ENCODE assay signal across 1 cellular context in the genomic region with DNA sequence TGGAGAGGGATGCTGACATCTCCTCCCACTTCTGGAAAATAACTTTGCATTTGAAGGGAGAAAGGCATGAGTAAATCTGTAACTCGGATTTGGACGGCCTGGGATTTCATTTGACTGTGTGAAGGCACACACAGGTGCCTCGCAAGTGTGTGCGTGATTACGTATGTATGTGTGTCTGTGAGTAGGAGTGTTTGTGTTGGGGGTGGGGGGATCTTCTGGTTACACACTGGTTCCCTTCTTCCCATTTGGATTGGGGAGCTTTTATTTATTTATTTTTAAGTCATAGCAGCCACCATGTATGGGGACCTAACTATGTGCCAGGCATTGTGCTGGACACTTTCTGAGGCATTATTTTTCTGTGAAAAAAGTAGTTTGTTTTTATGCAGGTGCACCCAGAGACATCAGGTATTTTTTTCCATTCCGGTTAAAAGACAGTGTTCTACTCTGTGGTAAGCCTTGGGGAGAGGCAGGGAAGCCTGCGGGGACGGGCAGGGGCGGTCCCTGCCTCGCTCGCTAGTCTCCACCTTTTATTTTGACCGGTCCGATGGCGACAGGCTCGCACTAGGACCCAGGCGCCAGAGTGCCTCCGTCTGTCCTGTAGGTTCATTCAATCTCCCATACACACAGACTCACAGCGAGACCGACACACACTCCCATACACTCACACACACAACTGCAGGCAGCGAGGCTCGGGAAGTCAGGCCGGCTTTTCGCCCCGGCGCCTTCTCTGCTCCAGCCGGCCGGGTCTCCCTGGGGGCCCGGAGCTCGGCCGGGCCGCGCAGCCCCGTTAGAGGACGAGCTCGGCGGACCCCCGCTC.
TF ChIP-seq lines count a peak whose summit lies in the region.

A gene (plus strand): TSS at position 618 of the 817 bp plus-strand sequence. CDS start 204 bp downstream, outside the sequence.

TF ChIP-seq in HepG2, 621 proteins besides CTCF, POLR2A, EP300 and RAD21 (continued from another document and continues in another):
- TF ChIP-seq, protein P1, sequence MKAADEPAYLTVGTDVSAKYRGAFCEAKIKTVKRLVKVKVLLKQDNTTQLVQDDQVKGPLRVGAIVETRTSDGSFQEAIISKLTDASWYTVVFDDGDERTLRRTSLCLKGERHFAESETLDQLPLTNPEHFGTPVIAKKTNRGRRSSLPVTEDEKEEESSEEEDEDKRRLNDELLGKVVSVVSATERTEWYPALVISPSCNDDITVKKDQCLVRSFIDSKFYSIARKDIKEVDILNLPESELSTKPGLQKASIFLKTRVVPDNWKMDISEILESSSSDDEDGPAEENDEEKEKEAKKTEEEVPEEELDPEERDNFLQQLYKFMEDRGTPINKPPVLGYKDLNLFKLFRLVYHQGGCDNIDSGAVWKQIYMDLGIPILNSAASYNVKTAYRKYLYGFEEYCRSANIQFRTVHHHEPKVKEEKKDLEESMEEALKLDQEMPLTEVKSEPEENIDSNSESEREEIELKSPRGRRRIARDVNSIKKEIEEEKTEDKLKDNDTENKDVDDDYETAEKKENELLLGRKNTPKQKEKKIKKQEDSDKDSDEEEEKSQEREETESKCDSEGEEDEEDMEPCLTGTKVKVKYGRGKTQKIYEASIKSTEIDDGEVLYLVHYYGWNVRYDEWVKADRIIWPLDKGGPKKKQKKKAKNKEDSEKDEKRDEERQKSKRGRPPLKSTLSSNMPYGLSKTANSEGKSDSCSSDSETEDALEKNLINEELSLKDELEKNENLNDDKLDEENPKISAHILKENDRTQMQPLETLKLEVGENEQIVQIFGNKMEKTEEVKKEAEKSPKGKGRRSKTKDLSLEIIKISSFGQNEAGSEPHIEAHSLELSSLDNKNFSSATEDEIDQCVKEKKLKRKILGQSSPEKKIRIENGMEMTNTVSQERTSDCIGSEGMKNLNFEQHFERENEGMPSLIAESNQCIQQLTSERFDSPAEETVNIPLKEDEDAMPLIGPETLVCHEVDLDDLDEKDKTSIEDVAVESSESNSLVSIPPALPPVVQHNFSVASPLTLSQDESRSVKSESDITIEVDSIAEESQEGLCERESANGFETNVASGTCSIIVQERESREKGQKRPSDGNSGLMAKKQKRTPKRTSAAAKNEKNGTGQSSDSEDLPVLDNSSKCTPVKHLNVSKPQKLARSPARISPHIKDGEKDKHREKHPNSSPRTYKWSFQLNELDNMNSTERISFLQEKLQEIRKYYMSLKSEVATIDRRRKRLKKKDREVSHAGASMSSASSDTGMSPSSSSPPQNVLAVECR (CRISPR knock-in tag; IDR thresholded peaks at IDR 0.05; ENCODE audit: borderline replicate concordance), result peak; percentile 71; the same call in 1 of the 2 replicates
- TF ChIP-seq PHF8 (CRISPR knock-in tag; IDR thresholded peaks at IDR 0.05) (peak; percentile 68), HDAC1 (CRISPR knock-in tag; IDR thresholded peaks at IDR 0.05) (peak; percentile 72), PITX1 (CRISPR knock-in tag; IDR thresholded peaks at IDR 0.05) (no peak), HCFC1 (IDR thresholded peaks at IDR 0.05; ENCODE audit: low read depth, low read length) (no peak), SALL1 (CRISPR knock-in tag; IDR thresholded peaks at IDR 0.05) (peak; percentile 72), ZNF629 (CRISPR knock-in tag; conservative IDR thresholded peaks at IDR 0.05) (0 out of 2 replicates have a peak, but pooled peaks have one; percentile 13), SKI (IDR thresholded peaks at IDR 0.05; ENCODE audit: partially characterized antibody) (no peak), GZF1 (CRISPR knock-in tag; IDR thresholded peaks at IDR 0.05) (no peak), ZFY (CRISPR knock-in tag; IDR thresholded peaks at IDR 0.05) (peak; percentile 51), IKZF4 (CRISPR knock-in tag; IDR thresholded peaks at IDR 0.05; ENCODE audit: borderline replicate concordance, low read depth, not compliant biosample characterization) (no peak), FOXK1 (CRISPR knock-in tag; IDR thresholded peaks at IDR 0.05; ENCODE audit: borderline replicate concordance, low read depth) (peak; percentile 48; the same call in 1 of the 2 replicates), ZNF331 (CRISPR knock-in tag; IDR thresholded peaks at IDR 0.05) (peak; percentile 52; the same call in 1 of the 2 replicates), ZMYM4 (CRISPR knock-in tag; IDR thresholded peaks at IDR 0.05) (peak; percentile 77), HIVEP1 (CRISPR knock-in tag; IDR thresholded peaks at IDR 0.05) (no peak), POLR2AphosphoS2 (IDR thresholded peaks at IDR 0.05; ENCODE audit: low read depth, low read length) (no peak)
- TF ChIP-seq, protein P2, sequence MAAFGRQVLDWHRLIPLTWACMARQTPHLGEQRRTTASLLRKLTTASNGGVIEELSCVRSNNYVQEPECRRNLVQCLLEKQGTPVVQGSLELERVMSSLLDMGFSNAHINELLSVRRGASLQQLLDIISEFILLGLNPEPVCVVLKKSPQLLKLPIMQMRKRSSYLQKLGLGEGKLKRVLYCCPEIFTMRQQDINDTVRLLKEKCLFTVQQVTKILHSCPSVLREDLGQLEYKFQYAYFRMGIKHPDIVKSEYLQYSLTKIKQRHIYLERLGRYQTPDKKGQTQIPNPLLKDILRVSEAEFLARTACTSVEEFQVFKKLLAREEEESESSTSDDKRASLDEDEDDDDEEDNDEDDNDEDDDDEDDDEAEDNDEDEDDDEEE (CRISPR knock-in tag; IDR thresholded peaks at IDR 0.05), result no peak
- TF ChIP-seq, protein P3, sequence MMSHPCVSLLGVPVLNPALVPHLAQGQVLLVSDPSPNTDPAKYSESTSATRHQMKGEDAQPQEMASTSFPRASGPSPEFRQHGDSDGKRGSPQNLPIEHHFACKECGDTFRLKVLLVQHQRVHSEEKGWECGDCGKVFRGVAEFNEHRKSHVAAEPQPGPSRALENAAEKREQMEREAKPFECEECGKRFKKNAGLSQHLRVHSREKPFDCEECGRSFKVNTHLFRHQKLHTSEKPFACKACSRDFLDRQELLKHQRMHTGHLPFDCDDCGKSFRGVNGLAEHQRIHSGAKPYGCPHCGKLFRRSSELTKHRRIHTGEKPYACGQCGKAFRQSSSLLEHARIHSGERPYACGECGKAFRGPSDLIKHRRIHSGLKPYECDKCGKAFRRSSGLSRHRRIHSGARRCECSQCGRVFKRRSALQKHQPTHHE (CRISPR knock-in tag; IDR thresholded peaks at IDR 0.05; ENCODE audit: borderline replicate concordance), result no peak
- TF ChIP-seq, protein P4, sequence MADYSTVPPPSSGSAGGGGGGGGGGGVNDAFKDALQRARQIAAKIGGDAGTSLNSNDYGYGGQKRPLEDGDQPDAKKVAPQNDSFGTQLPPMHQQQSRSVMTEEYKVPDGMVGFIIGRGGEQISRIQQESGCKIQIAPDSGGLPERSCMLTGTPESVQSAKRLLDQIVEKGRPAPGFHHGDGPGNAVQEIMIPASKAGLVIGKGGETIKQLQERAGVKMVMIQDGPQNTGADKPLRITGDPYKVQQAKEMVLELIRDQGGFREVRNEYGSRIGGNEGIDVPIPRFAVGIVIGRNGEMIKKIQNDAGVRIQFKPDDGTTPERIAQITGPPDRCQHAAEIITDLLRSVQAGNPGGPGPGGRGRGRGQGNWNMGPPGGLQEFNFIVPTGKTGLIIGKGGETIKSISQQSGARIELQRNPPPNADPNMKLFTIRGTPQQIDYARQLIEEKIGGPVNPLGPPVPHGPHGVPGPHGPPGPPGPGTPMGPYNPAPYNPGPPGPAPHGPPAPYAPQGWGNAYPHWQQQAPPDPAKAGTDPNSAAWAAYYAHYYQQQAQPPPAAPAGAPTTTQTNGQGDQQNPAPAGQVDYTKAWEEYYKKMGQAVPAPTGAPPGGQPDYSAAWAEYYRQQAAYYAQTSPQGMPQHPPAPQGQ (CRISPR knock-in tag; IDR thresholded peaks at IDR 0.05; ENCODE audit: borderline replicate concordance), result no peak
- TF ChIP-seq, protein P5, sequence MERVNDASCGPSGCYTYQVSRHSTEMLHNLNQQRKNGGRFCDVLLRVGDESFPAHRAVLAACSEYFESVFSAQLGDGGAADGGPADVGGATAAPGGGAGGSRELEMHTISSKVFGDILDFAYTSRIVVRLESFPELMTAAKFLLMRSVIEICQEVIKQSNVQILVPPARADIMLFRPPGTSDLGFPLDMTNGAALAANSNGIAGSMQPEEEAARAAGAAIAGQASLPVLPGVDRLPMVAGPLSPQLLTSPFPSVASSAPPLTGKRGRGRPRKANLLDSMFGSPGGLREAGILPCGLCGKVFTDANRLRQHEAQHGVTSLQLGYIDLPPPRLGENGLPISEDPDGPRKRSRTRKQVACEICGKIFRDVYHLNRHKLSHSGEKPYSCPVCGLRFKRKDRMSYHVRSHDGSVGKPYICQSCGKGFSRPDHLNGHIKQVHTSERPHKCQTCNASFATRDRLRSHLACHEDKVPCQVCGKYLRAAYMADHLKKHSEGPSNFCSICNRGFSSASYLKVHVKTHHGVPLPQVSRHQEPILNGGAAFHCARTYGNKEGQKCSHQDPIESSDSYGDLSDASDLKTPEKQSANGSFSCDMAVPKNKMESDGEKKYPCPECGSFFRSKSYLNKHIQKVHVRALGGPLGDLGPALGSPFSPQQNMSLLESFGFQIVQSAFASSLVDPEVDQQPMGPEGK (CRISPR knock-in tag; IDR thresholded peaks at IDR 0.05), result peak; percentile 52; the same call in 1 of the 2 replicates
- TF ChIP-seq, protein P6, sequence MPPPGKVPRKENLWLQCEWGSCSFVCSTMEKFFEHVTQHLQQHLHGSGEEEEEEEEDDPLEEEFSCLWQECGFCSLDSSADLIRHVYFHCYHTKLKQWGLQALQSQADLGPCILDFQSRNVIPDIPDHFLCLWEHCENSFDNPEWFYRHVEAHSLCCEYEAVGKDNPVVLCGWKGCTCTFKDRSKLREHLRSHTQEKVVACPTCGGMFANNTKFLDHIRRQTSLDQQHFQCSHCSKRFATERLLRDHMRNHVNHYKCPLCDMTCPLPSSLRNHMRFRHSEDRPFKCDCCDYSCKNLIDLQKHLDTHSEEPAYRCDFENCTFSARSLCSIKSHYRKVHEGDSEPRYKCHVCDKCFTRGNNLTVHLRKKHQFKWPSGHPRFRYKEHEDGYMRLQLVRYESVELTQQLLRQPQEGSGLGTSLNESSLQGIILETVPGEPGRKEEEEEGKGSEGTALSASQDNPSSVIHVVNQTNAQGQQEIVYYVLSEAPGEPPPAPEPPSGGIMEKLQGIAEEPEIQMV (CRISPR knock-in tag; IDR thresholded peaks at IDR 0.05; ENCODE audit: low read depth), result no peak
- TF ChIP-seq, protein P7, sequence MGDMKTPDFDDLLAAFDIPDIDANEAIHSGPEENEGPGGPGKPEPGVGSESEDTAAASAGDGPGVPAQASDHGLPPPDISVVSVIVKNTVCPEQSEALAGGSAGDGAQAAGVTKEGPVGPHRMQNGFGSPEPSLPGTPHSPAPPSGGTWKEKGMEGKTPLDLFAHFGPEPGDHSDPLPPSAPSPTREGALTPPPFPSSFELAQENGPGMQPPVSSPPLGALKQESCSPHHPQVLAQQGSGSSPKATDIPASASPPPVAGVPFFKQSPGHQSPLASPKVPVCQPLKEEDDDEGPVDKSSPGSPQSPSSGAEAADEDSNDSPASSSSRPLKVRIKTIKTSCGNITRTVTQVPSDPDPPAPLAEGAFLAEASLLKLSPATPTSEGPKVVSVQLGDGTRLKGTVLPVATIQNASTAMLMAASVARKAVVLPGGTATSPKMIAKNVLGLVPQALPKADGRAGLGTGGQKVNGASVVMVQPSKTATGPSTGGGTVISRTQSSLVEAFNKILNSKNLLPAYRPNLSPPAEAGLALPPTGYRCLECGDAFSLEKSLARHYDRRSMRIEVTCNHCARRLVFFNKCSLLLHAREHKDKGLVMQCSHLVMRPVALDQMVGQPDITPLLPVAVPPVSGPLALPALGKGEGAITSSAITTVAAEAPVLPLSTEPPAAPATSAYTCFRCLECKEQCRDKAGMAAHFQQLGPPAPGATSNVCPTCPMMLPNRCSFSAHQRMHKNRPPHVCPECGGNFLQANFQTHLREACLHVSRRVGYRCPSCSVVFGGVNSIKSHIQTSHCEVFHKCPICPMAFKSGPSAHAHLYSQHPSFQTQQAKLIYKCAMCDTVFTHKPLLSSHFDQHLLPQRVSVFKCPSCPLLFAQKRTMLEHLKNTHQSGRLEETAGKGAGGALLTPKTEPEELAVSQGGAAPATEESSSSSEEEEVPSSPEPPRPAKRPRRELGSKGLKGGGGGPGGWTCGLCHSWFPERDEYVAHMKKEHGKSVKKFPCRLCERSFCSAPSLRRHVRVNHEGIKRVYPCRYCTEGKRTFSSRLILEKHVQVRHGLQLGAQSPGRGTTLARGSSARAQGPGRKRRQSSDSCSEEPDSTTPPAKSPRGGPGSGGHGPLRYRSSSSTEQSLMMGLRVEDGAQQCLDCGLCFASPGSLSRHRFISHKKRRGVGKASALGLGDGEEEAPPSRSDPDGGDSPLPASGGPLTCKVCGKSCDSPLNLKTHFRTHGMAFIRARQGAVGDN (CRISPR knock-in tag; IDR thresholded peaks at IDR 0.05), result peak; percentile 57
- TF ChIP-seq, protein P8, sequence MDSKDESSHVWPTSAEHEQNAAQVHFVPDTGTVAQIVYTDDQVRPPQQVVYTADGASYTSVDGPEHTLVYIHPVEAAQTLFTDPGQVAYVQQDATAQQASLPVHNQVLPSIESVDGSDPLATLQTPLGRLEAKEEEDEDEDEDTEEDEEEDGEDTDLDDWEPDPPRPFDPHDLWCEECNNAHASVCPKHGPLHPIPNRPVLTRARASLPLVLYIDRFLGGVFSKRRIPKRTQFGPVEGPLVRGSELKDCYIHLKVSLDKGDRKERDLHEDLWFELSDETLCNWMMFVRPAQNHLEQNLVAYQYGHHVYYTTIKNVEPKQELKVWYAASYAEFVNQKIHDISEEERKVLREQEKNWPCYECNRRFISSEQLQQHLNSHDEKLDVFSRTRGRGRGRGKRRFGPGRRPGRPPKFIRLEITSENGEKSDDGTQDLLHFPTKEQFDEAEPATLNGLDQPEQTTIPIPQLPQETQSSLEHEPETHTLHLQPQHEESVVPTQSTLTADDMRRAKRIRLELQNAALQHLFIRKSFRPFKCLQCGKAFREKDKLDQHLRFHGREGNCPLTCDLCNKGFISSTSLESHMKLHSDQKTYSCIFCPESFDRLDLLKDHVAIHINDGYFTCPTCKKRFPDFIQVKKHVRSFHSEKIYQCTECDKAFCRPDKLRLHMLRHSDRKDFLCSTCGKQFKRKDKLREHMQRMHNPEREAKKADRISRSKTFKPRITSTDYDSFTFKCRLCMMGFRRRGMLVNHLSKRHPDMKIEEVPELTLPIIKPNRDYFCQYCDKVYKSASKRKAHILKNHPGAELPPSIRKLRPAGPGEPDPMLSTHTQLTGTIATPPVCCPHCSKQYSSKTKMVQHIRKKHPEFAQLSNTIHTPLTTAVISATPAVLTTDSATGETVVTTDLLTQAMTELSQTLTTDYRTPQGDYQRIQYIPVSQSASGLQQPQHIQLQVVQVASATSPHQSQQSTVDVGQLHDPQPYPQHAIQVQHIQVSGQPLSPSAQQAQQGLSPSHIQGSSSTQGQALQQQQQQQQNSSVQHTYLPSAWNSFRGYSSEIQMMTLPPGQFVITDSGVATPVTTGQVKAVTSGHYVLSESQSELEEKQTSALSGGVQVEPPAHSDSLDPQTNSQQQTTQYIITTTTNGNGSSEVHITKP (CRISPR knock-in tag; IDR thresholded peaks at IDR 0.05; ENCODE audit: low read depth), result peak; percentile 57; the same call in 1 of the 2 replicates
- TF ChIP-seq, protein P9, sequence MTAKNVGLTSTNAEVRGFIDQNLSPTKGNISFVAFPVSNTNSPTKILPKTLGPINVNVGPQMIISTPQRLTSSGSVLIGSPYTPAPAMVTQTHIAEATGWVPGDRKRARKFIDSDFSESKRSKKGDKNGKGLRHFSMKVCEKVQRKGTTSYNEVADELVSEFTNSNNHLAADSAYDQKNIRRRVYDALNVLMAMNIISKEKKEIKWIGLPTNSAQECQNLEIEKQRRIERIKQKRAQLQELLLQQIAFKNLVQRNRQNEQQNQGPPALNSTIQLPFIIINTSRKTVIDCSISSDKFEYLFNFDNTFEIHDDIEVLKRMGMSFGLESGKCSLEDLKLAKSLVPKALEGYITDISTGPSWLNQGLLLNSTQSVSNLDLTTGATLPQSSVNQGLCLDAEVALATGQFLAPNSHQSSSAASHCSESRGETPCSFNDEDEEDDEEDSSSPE (CRISPR knock-in tag; IDR thresholded peaks at IDR 0.05), result no peak; the same call in 1 of the 2 replicates
